In genomic region chr6:26205161-26205624, GRCh38 we compare ENCODE assay signal across 8 cellular contexts.
DNase-seq lines count a peak whose midpoint lies in the region; ATAC-seq and TF ChIP-seq lines count a peak whose summit lies in the region.

No MANE protein-coding gene starts in this region.

- BruUV-seq in Caco-2 (replicated peaks; lab: Mats Ljungman, UMichigan) = TSS peak; percentile 84

- ATAC-seq in GM21576 (IDR thresholded peaks at IDR 0.05; ENCODE audit: unreplicated experiment) (peak; percentile 44), heart left ventricle (peak; percentile 56 to 86 (median 78))

- TF ChIP-seq CTCF in Caco-2 (IDR thresholded peaks at IDR 0.05; ENCODE audit: insufficient read depth in 1 of 2, low read depth in 1 of 2, low read length in 1 of 2, severe bottlenecking in 1 of 2, unreplicated experiment in 1 of 2) (no peak), heart left ventricle (IDR thresholded peaks at IDR 0.05) (no peak)

- intact Hi-C loops in Caco-2 (cut with micrococcal nuclease; ENCODE audit: unreplicated experiment) = loop anchor here (2.0 to 10.0 kb wide), 2 partner anchors 46 to 930 kb away; a partner anchor contains a TSS
- intact Hi-C loops in heart left ventricle (cut with DNase I) = loop anchor here in 5 of 10 donors (2.0 to 10.0 kb wide), 6 partner anchors 32 to 180 kb away; a partner anchor contains a TSS

- 1% methylated on average over 18 of the region's 18 CpGs for WGBS in heart left ventricle, 4 donors

- peak; percentile 75 to 78 for DNase-seq in Caco-2
- peak; percentile 87 for DNase-seq in MV-4-11 (lab: John Stamatoyannopoulos, UW)
- peak; percentile 82 for DNase-seq in SK-N-DZ (ENCODE audit: low spot score)
- peak; percentile 84 for DNase-seq in activated naive CD8-positive, alpha-beta T cell treated with anti-CD3 and anti-CD28 coated beads for 36 hours
- peak; percentile 84 to 89 (median 85) for DNase-seq in heart left ventricle
- DNase-seq in pons (ENCODE audit: low spot score) = peak; percentile 77
- DNase-seq in GOT3 (lab: John Stamatoyannopoulos, UW) = no peak

- H3K4me3 ChIP-seq in Caco-2 (ENCODE audit: low read depth, low read length) = peak overlapping the region; percentile 90
- peak overlapping the region; percentile 56 to 83 (median 74) for H3K4me3 ChIP-seq in heart left ventricle

- TF ChIP-seq POLR2A in heart left ventricle (IDR thresholded peaks at IDR 0.05) = no peak

- peak overlapping the region; percentile 83 to 98 (median 94) for H3K27ac ChIP-seq in heart left ventricle

- CTCF ChIA-PET in Caco-2 (lab: Charles Lee) = no interaction called here

- H3K36me3 Mint-ChIP-seq in Caco-2 (ENCODE audit: insufficient read depth, unreplicated experiment) = peaks cover 16% of the 10 kb centered on the region
- peaks cover 5% of the 10 kb centered on the region for H3K36me3 Mint-ChIP-seq in activated naive CD8-positive, alpha-beta T cell treated with anti-CD3 and anti-CD28 coated beads for 36 hours

- no peaks in the 10 kb centered on the region for H3K27me3 Mint-ChIP-seq in Caco-2 (ENCODE audit: insufficient read depth, unreplicated experiment)
- peaks cover 4% of the 10 kb centered on the region for H3K27me3 Mint-ChIP-seq in activated naive CD8-positive, alpha-beta T cell treated with anti-CD3 and anti-CD28 coated beads for 36 hours

- no peaks in the 10 kb centered on the region for H3K36me3 ChIP-seq in Caco-2 (ENCODE audit: control insufficient read depth, insufficient read depth, low read length)
- H3K36me3 ChIP-seq in heart left ventricle = no peaks in the 10 kb centered on the region

- no peak overlapping the region for H3K27ac Mint-ChIP-seq in Caco-2 (ENCODE audit: unreplicated experiment)
- H3K27ac Mint-ChIP-seq in activated naive CD8-positive, alpha-beta T cell treated with anti-CD3 and anti-CD28 coated beads for 36 hours = no peak overlapping the region

- H3K9me3 Mint-ChIP-seq in Caco-2 (ENCODE audit: unreplicated experiment) = no peaks in the 10 kb centered on the region
- peaks cover 1% of the 10 kb centered on the region for H3K9me3 Mint-ChIP-seq in activated naive CD8-positive, alpha-beta T cell treated with anti-CD3 and anti-CD28 coated beads for 36 hours

- H3K9me3 ChIP-seq in Caco-2 (no peaks in the 10 kb centered on the region), heart left ventricle (no peaks in the 10 kb centered on the region)

- H3K27me3 ChIP-seq in Caco-2 (replicated peaks; ENCODE audit: control insufficient read depth, insufficient read depth, low read length) = no peaks in the 10 kb centered on the region
- H3K27me3 ChIP-seq in heart left ventricle = peaks cover 0 to 12% (median 0%) of the 10 kb centered on the region in 9 donors

- H3K4me3 Mint-ChIP-seq in Caco-2 (ENCODE audit: unreplicated experiment) = no peak overlapping the region
- H3K4me3 Mint-ChIP-seq in activated naive CD8-positive, alpha-beta T cell treated with anti-CD3 and anti-CD28 coated beads for 36 hours = no peak overlapping the region

- H3K4me1 ChIP-seq in Caco-2 (peaks cover 9% of the 10 kb centered on the region), heart left ventricle (peaks cover 0 to 37% (median 5%) of the 10 kb centered on the region in 12 donors)

- H3K4me1 Mint-ChIP-seq in Caco-2 (ENCODE audit: low read depth, unreplicated experiment) = no peaks in the 10 kb centered on the region
- H3K4me1 Mint-ChIP-seq in activated naive CD8-positive, alpha-beta T cell treated with anti-CD3 and anti-CD28 coated beads for 36 hours = peaks cover 23% of the 10 kb centered on the region

- POLR2A ChIA-PET in Caco-2 (lab: Charles Lee) = interaction anchor here (1.0 to 3.1 kb wide), 10 partner anchors 8 to 173 kb away, joined by 3 to 87 read pairs (median 6); a partner anchor contains a TSS
